1 cellular context compared by ENCODE assay signal in genomic region chr2:164898475-164898874, GRCh38.
TF ChIP-seq lines count a peak whose summit lies in the region.

No MANE protein-coding gene starts in this region.

TF ChIP-seq in A549, 52 proteins besides CTCF, POLR2A, EP300 and RAD21 (continued from another document):
- TF ChIP-seq, protein P1, sequence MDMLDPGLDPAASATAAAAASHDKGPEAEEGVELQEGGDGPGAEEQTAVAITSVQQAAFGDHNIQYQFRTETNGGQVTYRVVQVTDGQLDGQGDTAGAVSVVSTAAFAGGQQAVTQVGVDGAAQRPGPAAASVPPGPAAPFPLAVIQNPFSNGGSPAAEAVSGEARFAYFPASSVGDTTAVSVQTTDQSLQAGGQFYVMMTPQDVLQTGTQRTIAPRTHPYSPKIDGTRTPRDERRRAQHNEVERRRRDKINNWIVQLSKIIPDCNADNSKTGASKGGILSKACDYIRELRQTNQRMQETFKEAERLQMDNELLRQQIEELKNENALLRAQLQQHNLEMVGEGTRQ (IDR thresholded peaks at IDR 0.05) = no peak
